Comparison of ENCODE assay signal across 9 cellular contexts in the genomic region with DNA sequence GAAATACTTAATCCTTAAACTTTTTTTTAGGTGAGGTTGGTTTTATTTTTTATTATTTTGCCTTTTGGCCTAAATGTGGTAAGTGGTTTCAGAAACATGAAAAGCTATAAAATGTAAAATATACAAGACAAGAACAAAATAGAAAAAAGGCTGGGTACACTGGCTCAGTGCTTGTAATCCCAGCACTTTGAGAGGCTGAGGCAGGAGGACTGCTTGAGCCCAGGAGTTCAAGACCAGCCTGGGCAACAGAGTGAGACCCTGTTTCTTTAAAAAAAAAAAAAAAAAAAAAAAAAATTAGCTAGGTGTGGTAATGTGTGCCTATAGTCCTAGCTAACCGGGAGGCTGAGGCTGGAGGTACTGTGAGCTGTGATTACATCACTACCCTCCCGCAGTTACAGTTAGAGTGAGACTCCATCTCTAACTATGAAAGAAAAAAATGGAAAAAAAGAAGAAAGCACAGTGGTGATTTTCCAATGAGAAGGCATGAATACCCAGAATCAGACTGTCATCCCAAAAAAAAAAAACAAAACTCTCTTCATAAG.
A peak's percentile ranks its signal among the peaks of the same experiment; 100 is the strongest.
DNase-seq lines count a peak whose midpoint lies in the region; ATAC-seq and TF ChIP-seq lines count a peak whose summit lies in the region.
"Had no signal": no experiment of that assay in that cellular context is flagged by ENCODE, and none has a peak within 500 bp of the region (broad histone marks: within the 10 kb centered on the region; RNA-seq: fewer than 3 reads in every experiment).

No MANE protein-coding gene starts in this region.

- TF ChIP-seq POLR2A in body of pancreas (IDR thresholded peaks at IDR 0.05) (no peak), gastrocnemius medialis (IDR thresholded peaks at IDR 0.05) (no peak)

- H3K4me3 ChIP-seq in HL-60 (replicated peaks; ENCODE audit: insufficient read depth, low read length) (no peak overlapping the region), body of pancreas (no peak overlapping the region), gastrocnemius medialis (peak overlapping the region in 1 of 4 donors; percentile 2)

- intact Hi-C loops in body of pancreas (cut with DNase I) (no loop called here), gastrocnemius medialis (cut with DNase I; ENCODE audit: low total_unique reads) (loop anchor here (2.0 kb wide), 1 partner anchor 15 kb away; no protein-coding TSS in a partner anchor)

- H3K36me3 ChIP-seq in body of pancreas (replicated peaks in 1 of 2; ENCODE audit: insufficient read depth in 1 of 2, low read depth in 2 of 2) (no peaks in the 10 kb centered on the region), gastrocnemius medialis (peaks cover 0 to 12% of the 10 kb centered on the region in 2 donors)

- H3K27me3 ChIP-seq in HL-60 (ENCODE audit: insufficient read depth, poor library complexity, severe bottlenecking) (no peaks in the 10 kb centered on the region), body of pancreas (no peaks in the 10 kb centered on the region), gastrocnemius medialis (no peaks in the 10 kb centered on the region)

- TF ChIP-seq CTCF in HL-60 (IDR thresholded peaks at IDR 0.05; ENCODE audit: insufficient read depth, low read length) (no peak), body of pancreas (IDR thresholded peaks at IDR 0.05) (no peak), gastrocnemius medialis (IDR thresholded peaks at IDR 0.05 in 4 of 5, conservative IDR thresholded peaks at IDR 0.05 in 1 of 5) (no peak)

- peak; percentile 63 for ATAC-seq in GM19438 (IDR thresholded peaks at IDR 0.05; ENCODE audit: low read depth, unreplicated experiment)
- ATAC-seq in body of pancreas: peak; percentile 53
- no peak for ATAC-seq in gastrocnemius medialis

- H3K9me3 ChIP-seq in body of pancreas (no peaks in the 10 kb centered on the region), gastrocnemius medialis (no peaks in the 10 kb centered on the region)

- H3K27ac ChIP-seq in HL-60 (replicated peaks) (peak overlapping the region; percentile 27), body of pancreas (peak overlapping the region in 3 of 4 donors; percentile 83 to 91 (median 85)), gastrocnemius medialis (peak overlapping the region; percentile 3 to 58 (median 54))

- H3K4me1 ChIP-seq in body of pancreas: peaks cover 60% of the 10 kb centered on the region
- H3K4me1 ChIP-seq in gastrocnemius medialis: peaks cover 68 to 72% of the 10 kb centered on the region in 2 donors

- 4 to 6% methylated on average over 2 of the region's 2 CpGs for WGBS in body of pancreas, 2 donors

- DNase-seq in HL-60 (ENCODE audit: low read depth in 1 of 2, low spot score in 1 of 2) (peak in 1 of 2 experiments; percentile 32), body of pancreas (peak in 2 of 4 donors; percentile 27 to 40), gastrocnemius medialis (no peak), retina (no peak), COLO829 (ENCODE audit: low spot score) (no peak), AG20443 (ENCODE audit: low spot score) (no peak), NCI-H524 (lab: John Stamatoyannopoulos, UW) (no peak)
- DNase-seq: NCI-H345 had no signal

- in situ Hi-C loops in gastrocnemius medialis (cut with MboI; ENCODE audit: low sequenced_read_pairs in 4 of 4): no loop called here

Comparison
In these comparisons a context has a peak if more than half of its experiments do, and no peak if none do; other contexts are left out.
1. ATAC-seq: peak in GM19438 (single experiment) and body of pancreas (single experiment); none in gastrocnemius medialis (0 of 2).
2. H3K27ac ChIP-seq: peak in every context shown above with its lines; median percentile 85 in body of pancreas; 54 in gastrocnemius medialis; 27 in HL-60.